23 cellular contexts compared by ENCODE assay signal in genomic region chr3:186523434-186523833, GRCh38. TPM values are rescaled to one million over a fixed set of nuclear protein-coding genes. Genes with fewer than 3 reads are reported as not detected.
A peak's percentile ranks its signal among the peaks of the same experiment; 100 is the strongest.
DNase-seq lines count a peak whose midpoint lies in the region; ATAC-seq, FAIRE-seq and TF ChIP-seq lines count a peak whose summit lies in the region.
"Had no signal": no experiment of that assay in that cellular context is flagged by ENCODE, and none has a peak within 500 bp of the region (broad histone marks: within the 10 kb centered on the region; RNA-seq: fewer than 3 reads in every experiment).

No MANE protein-coding gene starts in this region.

- H3K36me3 Mint-ChIP-seq in memory B cell: no peaks in the 10 kb centered on the region
- peaks cover 6% of the 10 kb centered on the region for H3K36me3 Mint-ChIP-seq in stimulated activated memory B cell treated with anti-CD40 and anti-IgM and Interleukin-4, amounts not matched to agents 10 μg/mL and 1 μg/mL and 100 μg/mL, for 72 hours

- peaks cover 65% of the 10 kb centered on the region for H3K4me1 Mint-ChIP-seq in memory B cell
- peaks cover 90% of the 10 kb centered on the region for H3K4me1 Mint-ChIP-seq in stimulated activated memory B cell treated with anti-CD40 and anti-IgM and Interleukin-4, amounts not matched to agents 10 μg/mL and 1 μg/mL and 100 μg/mL, for 72 hours

- DNase-seq in HepG2 (ENCODE audit: low spot score) (peak; percentile 33), right lobe of liver (no peak), memory B cell (ENCODE audit: low spot score in 2 of 2) (no peak), NCI-H146 treated with DMSO at 0.1 percent for 48 hours (lab: John Stamatoyannopoulos, UW; ENCODE audit: unreplicated experiment) (no peak), erythroblast (lab: John Stamatoyannopoulos, UW) (no peak)
- DNase-seq in stimulated activated CD4-positive, alpha-beta T cell treated with anti-CD3 and anti-CD28 coated beads, Interleukin-4, amount 100 ng/mL, for 24 hours: no peak
- DNase-seq: AML-193; Caco-2; CD4-positive, alpha-beta T cell; DMS79; GDM1; GM23248; HCEC 1CT; IMR-90 had no signal

- TF ChIP-seq POLR2A in HepG2 (IDR thresholded peaks at IDR 0.05; ENCODE audit: insufficient read depth in 1 of 2, low read depth in 2 of 2, low read length in 2 of 2) (no peak), right lobe of liver (IDR thresholded peaks at IDR 0.05) (no peak), erythroblast (IDR thresholded peaks at IDR 0.05; ENCODE audit: low read length) (no peak)

- CTCF ChIA-PET in HepG2 (lab: Yijun Ruan, JAX; ENCODE audit: low intra/inter-chr PET ratio, low total read pairs): no interaction called here

- H3K27me3 ChIP-seq in HepG2 (ENCODE audit: control insufficient read depth in 1 of 2, insufficient read depth in 2 of 2, low read length in 2 of 2): 0 out of 5 replicates have a peak, but pooled peaks cover 0 to 1% of the 10 kb centered on the region in 2 experiments
- no peaks in the 10 kb centered on the region for H3K27me3 ChIP-seq in right lobe of liver

- H3K9me3 ChIP-seq in HepG2 (ENCODE audit: low read length) (no peaks in the 10 kb centered on the region), right lobe of liver (no peaks in the 10 kb centered on the region)
- H3K9me3 ChIP-seq: A549, Caco-2 had no signal

- no peak for TF ChIP-seq CTCF in HepG2 (CRISPR knock-in tag; IDR thresholded peaks at IDR 0.05)
- no peak for TF ChIP-seq CTCF in right lobe of liver (IDR thresholded peaks at IDR 0.05)

- H3K4me3 ChIP-seq in HepG2 (replicated peaks in 1 of 3; ENCODE audit: insufficient read depth in 1 of 3, low read depth in 2 of 3, low read length in 3 of 3) (no peak overlapping the region), right lobe of liver (no peak overlapping the region)
- H3K4me3 ChIP-seq: A549, GM23248 had no signal

- H4K20me1 ChIP-seq in HepG2 (ENCODE audit: insufficient read depth, low read length): no peaks in the 10 kb centered on the region

- POLR2A ChIA-PET in HepG2 (lab: Yijun Ruan, JAX): no interaction called here

- intact Hi-C loops in HepG2 (cut with micrococcal nuclease; ENCODE audit: unreplicated experiment): no loop called here
- intact Hi-C loops in right lobe of liver (cut with DNase I): no loop called here

- in situ Hi-C loops in HepG2 (cut with HindIII; ENCODE audit: extremely low pct_ligation_motif_present, low pct_unique_long_range_greater_than_20kb): no loop called here

- no peaks in the 10 kb centered on the region for H3K36me3 ChIP-seq in HepG2 (replicated peaks in 1 of 2; ENCODE audit: control insufficient read depth in 1 of 2, insufficient read depth in 2 of 2, low read length in 2 of 2)
- no peaks in the 10 kb centered on the region for H3K36me3 ChIP-seq in right lobe of liver

- H3K27me3 Mint-ChIP-seq in memory B cell: no peaks in the 10 kb centered on the region
- no peaks in the 10 kb centered on the region for H3K27me3 Mint-ChIP-seq in stimulated activated memory B cell treated with anti-CD40 and anti-IgM and Interleukin-4, amounts not matched to agents 10 μg/mL and 1 μg/mL and 100 μg/mL, for 72 hours
- H3K27me3 Mint-ChIP-seq: CD4-positive, alpha-beta T cell had no signal

- FAIRE-seq in HepG2 (lab: Jason Lieb, UNC): no peak
- FAIRE-seq: A549, D721Med, GM12892, GM18507, H54 had no signal

- H2AFZ ChIP-seq in HepG2 (ENCODE audit: low read length): no peak overlapping the region
- H2AFZ ChIP-seq: GM23248 had no signal

- no peak for ATAC-seq in HepG2
- no peak for ATAC-seq in right lobe of liver
- ATAC-seq in memory B cell (ENCODE audit: low read depth): no peak
- ATAC-seq in stimulated activated memory B cell treated with anti-CD40 and anti-IgM and Interleukin-4, amounts not matched to agents 10 μg/mL and 1 μg/mL and 100 μg/mL, for 72 hours: no peak
- ATAC-seq: A549 had no signal

- H3K4me1 ChIP-seq in HepG2 (ENCODE audit: insufficient read depth, low read length) (peaks cover 58% of the 10 kb centered on the region), right lobe of liver (no peaks in the 10 kb centered on the region)
- H3K4me1 ChIP-seq: A549 had no signal

- H3K4me3 Mint-ChIP-seq in memory B cell: no peak overlapping the region
- H3K4me3 Mint-ChIP-seq in stimulated activated memory B cell treated with anti-CD40 and anti-IgM and Interleukin-4, amounts not matched to agents 10 μg/mL and 1 μg/mL and 100 μg/mL, for 72 hours: no peak overlapping the region
- H3K4me3 Mint-ChIP-seq: CD4-positive, alpha-beta T cell had no signal

- peaks cover 1% of the 10 kb centered on the region for H3K9me3 Mint-ChIP-seq in memory B cell
- no peaks in the 10 kb centered on the region for H3K9me3 Mint-ChIP-seq in stimulated activated memory B cell treated with anti-CD40 and anti-IgM and Interleukin-4, amounts not matched to agents 10 μg/mL and 1 μg/mL and 100 μg/mL, for 72 hours
- H3K9me3 Mint-ChIP-seq: CD4-positive, alpha-beta T cell had no signal

- no peaks in the 10 kb centered on the region for H3K79me2 ChIP-seq in HepG2 (ENCODE audit: insufficient read depth, low read length)

- H3K9ac ChIP-seq in HepG2 (ENCODE audit: insufficient read depth, low read depth, low read length): no peak overlapping the region
- H3K9ac ChIP-seq: GM23248 had no signal

- peak overlapping the region; percentile 20; the same call in 1 of the 2 replicates for H3K4me2 ChIP-seq in HepG2 (ENCODE audit: low read depth, low read length)
- H3K4me2 ChIP-seq: A549 had no signal

- H3K27ac Mint-ChIP-seq in memory B cell: peak overlapping the region; percentile 66
- peak overlapping the region; percentile 92 for H3K27ac Mint-ChIP-seq in stimulated activated memory B cell treated with anti-CD40 and anti-IgM and Interleukin-4, amounts not matched to agents 10 μg/mL and 1 μg/mL and 100 μg/mL, for 72 hours
- H3K27ac Mint-ChIP-seq: CD4-positive, alpha-beta T cell had no signal

- WGBS in HepG2 (ENCODE audit: low lambda C conversion rate): 0% methylated on average over 2 of the region's 2 CpGs
- WGBS in right lobe of liver (ENCODE audit: insufficient coverage, low coverage, low lambda C conversion rate, missing lambda C conversion rate): 23% methylated on average over 2 of the region's 2 CpGs

- BruUV-seq in HepG2 (replicated peaks; lab: Mats Ljungman, UMichigan): no TSS peak

- no peak for TF ChIP-seq RAD21 in HepG2 (CRISPR knock-in tag; IDR thresholded peaks at IDR 0.05)

- no peak overlapping the region for H3K27ac ChIP-seq in HepG2 (ENCODE audit: extremely low read length, insufficient read depth, low read length)
- no peak overlapping the region for H3K27ac ChIP-seq in right lobe of liver
- H3K27ac ChIP-seq: 22Rv1, A549, C4-2B, GM23248, HL-60 had no signal

- TF ChIP-seq EP300 in HepG2 (IDR thresholded peaks at IDR 0.05; ENCODE audit: low read depth in 2 of 2, low read length in 2 of 2) (no peak), HepG2 (CRISPR knock-in tag; IDR thresholded peaks at IDR 0.05; ENCODE audit: borderline replicate concordance) (no peak)

RNA-seq across cellular contexts. Expression of gene CRYGS, which starts 20.7 kb away (rescaled TPM):
- total RNA-seq in HepG2 (2016; rRNA removed; fragmentation: Illumina TruSeq; extraction: Trizol) (0.22 and 2.1 TPM in 2 replicates), right lobe of liver (1 to 10 TPM in 5 of 6 experiments, under 1 TPM in 1; 0.86 to 2.6 (median 1.5) TPM)
- total RNA-seq in HepG2 (2016; cell fraction: cytosol; rRNA removed; fragmentation: Illumina TruSeq; extraction: Trizol; ENCODE audit: low read depth): 0.81 and 1.1 TPM in 2 replicates
- 0.39 and 2.1 TPM in 2 replicates for total RNA-seq in HepG2 (2016; cell fraction: insoluble cytoplasmic fraction; rRNA removed; fragmentation: Illumina TruSeq; extraction: Trizol)
- 0.37 and 0.79 TPM in 2 replicates for total RNA-seq in HepG2 (2016; cell fraction: membrane; rRNA removed; fragmentation: Illumina TruSeq; extraction: Trizol)
- 7.0 and 9.7 TPM in 2 replicates for total RNA-seq in HepG2 (2016; cell fraction: nucleus; rRNA removed; fragmentation: Illumina TruSeq; extraction: Trizol)
- 6.7 TPM in 2 replicates for polyA plus RNA-seq in HepG2 (2011; rRNA removed)
- 0.53 and 0.68 TPM in 2 replicates for polyA plus RNA-seq in HepG2 (2011; cell fraction: cytosol; rRNA removed)
- polyA plus RNA-seq in HepG2 (2011; cell fraction: nucleus; rRNA removed): 18.0 and 20.5 TPM in 2 replicates
- 2.2 and 2.5 TPM in 2 replicates for polyA plus RNA-seq in HepG2 (2012)
- polyA plus RNA-seq in HepG2 (2016; cell fraction: cytosol; fragmentation: Illumina TruSeq; extraction: Trizol; ENCODE audit: low read depth): 0.19 and 0.44 TPM in 2 replicates
- 0.15 and 0.48 TPM in 2 replicates for polyA plus RNA-seq in HepG2 (2016; cell fraction: insoluble cytoplasmic fraction; fragmentation: Illumina TruSeq; extraction: Trizol; ENCODE audit: low read depth)
- polyA plus RNA-seq in HepG2 (2016; cell fraction: membrane; fragmentation: Illumina TruSeq; extraction: Trizol; ENCODE audit: low read depth): 0.21 TPM in 1 of 2 replicates, not detected in the other
- 10.6 and 15.6 TPM in 2 replicates for polyA plus RNA-seq in HepG2 (2016; cell fraction: nucleus; fragmentation: Illumina TruSeq; extraction: Trizol; ENCODE audit: insufficient read depth, low read depth)
- polyA minus RNA-seq in HepG2 (2011; rRNA and poly(A)+ RNA removed; ENCODE audit: low replicate concordance): 2.0 and 3.4 TPM in 2 replicates
- 0.53 TPM in 1 of 2 replicates, not detected in the other for polyA minus RNA-seq in HepG2 (2011; cell fraction: cytosol; rRNA and poly(A)+ RNA removed)
- 14.2 and 17.4 TPM in 2 replicates for polyA minus RNA-seq in HepG2 (2011; cell fraction: nucleus; rRNA and poly(A)+ RNA removed)

RNA-seq across cellular contexts. Expression of gene TBCCD1, which starts 43.7 kb away (rescaled TPM):
- 16.2 and 20.1 TPM in 2 replicates for total RNA-seq in HepG2 (2016; rRNA removed; fragmentation: Illumina TruSeq; extraction: Trizol)
- total RNA-seq in HepG2 (2016; cell fraction: cytosol; rRNA removed; fragmentation: Illumina TruSeq; extraction: Trizol; ENCODE audit: low read depth): 5.6 and 6.3 TPM in 2 replicates
- total RNA-seq in HepG2 (2016; cell fraction: insoluble cytoplasmic fraction; rRNA removed; fragmentation: Illumina TruSeq; extraction: Trizol): 17.3 and 19.5 TPM in 2 replicates
- total RNA-seq in HepG2 (2016; cell fraction: membrane; rRNA removed; fragmentation: Illumina TruSeq; extraction: Trizol): 15.5 and 15.8 TPM in 2 replicates
- 10.6 and 13.8 TPM in 2 replicates for total RNA-seq in HepG2 (2016; cell fraction: nucleus; rRNA removed; fragmentation: Illumina TruSeq; extraction: Trizol)
- polyA plus RNA-seq in HepG2 (2011; rRNA removed): 12.4 and 13.6 TPM in 2 replicates
- polyA plus RNA-seq in HepG2 (2011; cell fraction: cytosol; rRNA removed): 6.6 and 9.6 TPM in 2 replicates
- 12.0 and 13.1 TPM in 2 replicates for polyA plus RNA-seq in HepG2 (2011; cell fraction: nucleus; rRNA removed)
- 6.3 and 7.2 TPM in 2 replicates for polyA plus RNA-seq in HepG2 (2012)
- 2.0 and 3.3 TPM in 2 replicates for polyA plus RNA-seq in HepG2 (2016; cell fraction: cytosol; fragmentation: Illumina TruSeq; extraction: Trizol; ENCODE audit: low read depth)
- 12.1 and 12.3 TPM in 2 replicates for polyA plus RNA-seq in HepG2 (2016; cell fraction: insoluble cytoplasmic fraction; fragmentation: Illumina TruSeq; extraction: Trizol; ENCODE audit: low read depth)
- polyA plus RNA-seq in HepG2 (2016; cell fraction: membrane; fragmentation: Illumina TruSeq; extraction: Trizol; ENCODE audit: low read depth): 6.4 and 8.6 TPM in 2 replicates
- 12.3 and 15.4 TPM in 2 replicates for polyA plus RNA-seq in HepG2 (2016; cell fraction: nucleus; fragmentation: Illumina TruSeq; extraction: Trizol; ENCODE audit: insufficient read depth, low read depth)
- polyA minus RNA-seq in HepG2 (2011; rRNA and poly(A)+ RNA removed; ENCODE audit: low replicate concordance): 15.4 and 28.0 TPM in 2 replicates
- polyA minus RNA-seq in HepG2 (2011; cell fraction: cytosol; rRNA and poly(A)+ RNA removed): 6.2 and 6.9 TPM in 2 replicates
- polyA minus RNA-seq in HepG2 (2011; cell fraction: nucleus; rRNA and poly(A)+ RNA removed): 30.6 and 34.4 TPM in 2 replicates
- total RNA-seq in right lobe of liver: 1 to 10 TPM; 6.7 to 8.7 (median 7.5) TPM

RNA-seq across cellular contexts. Expression of gene DNAJB11, which starts 47.1 kb away (rescaled TPM):
- total RNA-seq in HepG2 (2016; rRNA removed; fragmentation: Illumina TruSeq; extraction: Trizol) (62.5 and 132 TPM in 2 replicates), right lobe of liver (10 to 100 TPM; 28.4 to 59.1 (median 49.2) TPM)
- total RNA-seq in HepG2 (2016; cell fraction: cytosol; rRNA removed; fragmentation: Illumina TruSeq; extraction: Trizol; ENCODE audit: low read depth): 16.0 and 17.0 TPM in 2 replicates
- total RNA-seq in HepG2 (2016; cell fraction: insoluble cytoplasmic fraction; rRNA removed; fragmentation: Illumina TruSeq; extraction: Trizol): 62.4 and 136 TPM in 2 replicates
- 36.7 and 36.8 TPM in 2 replicates for total RNA-seq in HepG2 (2016; cell fraction: membrane; rRNA removed; fragmentation: Illumina TruSeq; extraction: Trizol)
- total RNA-seq in HepG2 (2016; cell fraction: nucleus; rRNA removed; fragmentation: Illumina TruSeq; extraction: Trizol): 128 and 148 TPM in 2 replicates
- 33.1 and 41.0 TPM in 2 replicates for polyA plus RNA-seq in HepG2 (2011; rRNA removed)
- polyA plus RNA-seq in HepG2 (2011; cell fraction: cytosol; rRNA removed): 21.9 and 29.6 TPM in 2 replicates
- polyA plus RNA-seq in HepG2 (2011; cell fraction: nucleus; rRNA removed): 28.9 and 34.3 TPM in 2 replicates
- polyA plus RNA-seq in HepG2 (2012): 54.2 and 72.4 TPM in 2 replicates
- polyA plus RNA-seq in HepG2 (2016; cell fraction: cytosol; fragmentation: Illumina TruSeq; extraction: Trizol; ENCODE audit: low read depth): 20.0 and 22.7 TPM in 2 replicates
- 73.0 and 88.8 TPM in 2 replicates for polyA plus RNA-seq in HepG2 (2016; cell fraction: insoluble cytoplasmic fraction; fragmentation: Illumina TruSeq; extraction: Trizol; ENCODE audit: low read depth)
- 31.8 and 33.0 TPM in 2 replicates for polyA plus RNA-seq in HepG2 (2016; cell fraction: membrane; fragmentation: Illumina TruSeq; extraction: Trizol; ENCODE audit: low read depth)
- polyA plus RNA-seq in HepG2 (2016; cell fraction: nucleus; fragmentation: Illumina TruSeq; extraction: Trizol; ENCODE audit: insufficient read depth, low read depth): 235 and 255 TPM in 2 replicates
- polyA minus RNA-seq in HepG2 (2011; rRNA and poly(A)+ RNA removed; ENCODE audit: low replicate concordance): 9.2 and 16.4 TPM in 2 replicates
- polyA minus RNA-seq in HepG2 (2011; cell fraction: cytosol; rRNA and poly(A)+ RNA removed): 17.8 and 20.4 TPM in 2 replicates
- polyA minus RNA-seq in HepG2 (2011; cell fraction: nucleus; rRNA and poly(A)+ RNA removed): 68.4 and 76.3 TPM in 2 replicates
